10 cellular contexts compared by ENCODE assay signal in the genomic region with DNA sequence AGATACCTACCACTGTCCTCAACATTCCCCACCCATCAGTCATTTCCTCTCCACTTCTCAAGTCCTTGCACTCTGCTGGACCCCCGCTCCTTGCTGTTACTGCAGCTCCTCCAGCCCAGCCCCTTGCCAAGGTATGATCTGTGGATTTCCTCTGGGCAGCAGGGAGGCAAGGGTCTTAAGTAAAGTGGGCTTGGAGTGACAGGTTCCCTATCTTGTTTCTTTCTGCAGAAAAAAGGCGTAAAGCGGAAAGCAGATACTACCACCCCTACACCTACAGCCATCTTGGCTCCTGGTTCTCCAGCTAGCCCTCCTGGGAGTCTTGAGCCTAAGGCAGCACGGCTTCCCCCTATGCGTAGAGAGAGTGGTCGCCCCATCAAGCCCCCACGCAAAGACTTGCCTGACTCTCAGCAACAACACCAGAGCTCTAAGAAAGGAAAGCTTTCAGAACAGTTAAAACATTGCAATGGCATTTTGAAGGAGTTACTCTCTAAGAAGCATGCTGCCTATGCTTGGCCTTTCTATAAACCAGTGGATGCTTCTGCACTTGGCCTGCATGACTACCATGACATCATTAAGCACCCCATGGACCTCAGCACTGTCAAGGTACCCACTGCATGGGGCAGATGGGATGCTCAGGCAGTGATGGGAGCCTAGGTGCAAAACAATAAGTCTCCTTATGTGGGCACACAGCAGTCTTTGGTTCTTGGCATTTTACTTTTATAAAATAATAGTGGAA. TPM values are rescaled to one million over a fixed set of nuclear protein-coding genes. Genes with fewer than 3 reads are reported as not detected.
A peak's percentile ranks its signal among the peaks of the same experiment; 100 is the strongest.
DNase-seq lines count a peak whose midpoint lies in the region; ATAC-seq and TF ChIP-seq lines count a peak whose summit lies in the region.
"Had no signal": no experiment of that assay in that cellular context is flagged by ENCODE, and none has a peak within 500 bp of the region (broad histone marks: within the 10 kb centered on the region; RNA-seq: fewer than 3 reads in every experiment).

No MANE protein-coding gene starts in this region.

- no peak for ATAC-seq in CD4-positive, CD25-positive, alpha-beta regulatory T cell (ENCODE audit: low read depth in 2 of 2)
- ATAC-seq in IMR-90 (ENCODE audit: low read depth) (no peak), natural killer cell (no peak), GM21737 (IDR thresholded peaks at IDR 0.05; ENCODE audit: unreplicated experiment) (no peak), HG02938 (IDR thresholded peaks at IDR 0.05; ENCODE audit: unreplicated experiment) (no peak)
- ATAC-seq: left cardiac atrium had no signal

- peaks cover 9% of the 10 kb centered on the region for H3K9me1 ChIP-seq in IMR-90 (ENCODE audit: insufficient read depth, low read length)

- H2BK20ac ChIP-seq in IMR-90 (ENCODE audit: low read depth, low read length), result no peak overlapping the region

- 100% methylated on average over 1 of the region's 7 CpGs; no CpG with 5 or more reads in 1 of the 2 experiments for WGBS in IMR-90 (ENCODE audit: extremely low coverage in 2 of 2, insufficient read length in 1 of 2), 2 experiments

- peak overlapping the region; percentile 65 to 99 (median 82) for H3K4me3 Mint-ChIP-seq in CD4-positive, CD25-positive, alpha-beta regulatory T cell
- H3K4me3 Mint-ChIP-seq in brain, result peak overlapping the region; percentile 88 to 98 (median 95)
- H3K4me3 Mint-ChIP-seq in natural killer cell, result peak overlapping the region; percentile 96

- CTCF ChIA-PET in IMR-90 (lab: Yijun Ruan, JAX), result interaction anchor here (1.9 kb wide), 1 partner anchor 90 kb away, joined by 4 read pairs; no protein-coding TSS in a partner anchor

- in situ Hi-C loops in IMR-90 (cut with MboI; ENCODE audit: low sequenced_read_pairs), result loop anchor here (5.0 kb wide), 1 partner anchor 39 kb away; no protein-coding TSS in a partner anchor

- H3K79me1 ChIP-seq in IMR-90 (ENCODE audit: low read depth in 1 of 2, low read length in 2 of 2), result peaks cover 42 to 57% of the 10 kb centered on the region in 2 experiments

- TSS peak; percentile 10 for BruUV-seq in IMR-90 (replicated peaks; lab: Mats Ljungman, UMichigan)

- DNase-seq in CD4-positive, CD25-positive, alpha-beta regulatory T cell, result no peak
- no peak for DNase-seq in IMR-90
- no peak for DNase-seq in natural killer cell
- DNase-seq in NOMO-1 treated with dmso at 0.1 percent for 144 hours (lab: John Stamatoyannopoulos, UW; ENCODE audit: unreplicated experiment), result no peak
- no peak for DNase-seq in activated CD4-positive, CD25-positive, alpha-beta regulatory T cell (lab: John Stamatoyannopoulos, UW)
- DNase-seq: GDM1, left cardiac atrium had no signal

- no peak overlapping the region for H2AK5ac ChIP-seq in IMR-90 (ENCODE audit: low read depth, low read length)

- no peak overlapping the region for H3K4ac ChIP-seq in IMR-90 (ENCODE audit: low read depth, low read length)

- peak overlapping the region; percentile 98 for H3K27ac ChIP-seq in CD4-positive, CD25-positive, alpha-beta regulatory T cell (ENCODE audit: insufficient read depth, low read length, poor library complexity, severe bottlenecking)
- H3K27ac ChIP-seq in IMR-90 (ENCODE audit: insufficient read depth, low read length), result no peak overlapping the region

- TF ChIP-seq RAD21 in IMR-90 (IDR thresholded peaks at IDR 0.05; ENCODE audit: low read length), result no peak

- no peak overlapping the region for H2BK120ac ChIP-seq in IMR-90 (ENCODE audit: low read depth, low read length)

- H3K4me1 ChIP-seq in CD4-positive, CD25-positive, alpha-beta regulatory T cell (ENCODE audit: control insufficient read depth, insufficient read depth, low read length, poor library complexity, severe bottlenecking), result peaks cover 39% of the 10 kb centered on the region
- H3K4me1 ChIP-seq in IMR-90 (ENCODE audit: control insufficient read depth, insufficient read depth, low read length), result peaks cover 6% of the 10 kb centered on the region; the same call in 1 of the 2 replicates

- H3K9me3 ChIP-seq in CD4-positive, CD25-positive, alpha-beta regulatory T cell (ENCODE audit: control insufficient read depth in 2 of 2, low read length in 2 of 2), result no peaks in the 10 kb centered on the region
- no peaks in the 10 kb centered on the region for H3K9me3 ChIP-seq in IMR-90 (ENCODE audit: control insufficient read depth, insufficient read depth, low read length)

- intact Hi-C loops in IMR-90 (cut with micrococcal nuclease), result no loop called here
- intact Hi-C loops in natural killer cell (cut with micrococcal nuclease), result no loop called here

- peak overlapping the region; percentile 84 for H3K23ac ChIP-seq in IMR-90 (ENCODE audit: low read depth, low read length)

- peak overlapping the region; percentile 100 for H3K4me3 ChIP-seq in CD4-positive, CD25-positive, alpha-beta regulatory T cell (ENCODE audit: low read depth, low read length)
- H3K4me3 ChIP-seq in IMR-90 (ENCODE audit: insufficient read depth, low read depth, low read length), result no peak overlapping the region

- TF ChIP-seq POLR2A in IMR-90 (IDR thresholded peaks at IDR 0.05; ENCODE audit: low read depth, low read length), result no peak

- no peak overlapping the region for H2BK15ac ChIP-seq in IMR-90 (ENCODE audit: low read depth, low read length)

- H3K27me3 ChIP-seq in CD4-positive, CD25-positive, alpha-beta regulatory T cell (ENCODE audit: control insufficient read depth, insufficient read depth, low read length), result no peaks in the 10 kb centered on the region
- no peaks in the 10 kb centered on the region for H3K27me3 ChIP-seq in IMR-90 (ENCODE audit: control insufficient read depth, insufficient read depth, low read length)

- H2BK5ac ChIP-seq in IMR-90 (ENCODE audit: low read depth, low read length, poor library complexity, severe bottlenecking), result no peak overlapping the region

- peaks cover 96% of the 10 kb centered on the region for H4K20me1 ChIP-seq in IMR-90 (ENCODE audit: insufficient read depth, low read length)

- no peak for TF ChIP-seq CTCF in IMR-90 (conservative IDR thresholded peaks at IDR 0.05; ENCODE audit: low read depth, low read length)
- no peak for TF ChIP-seq CTCF in brain (conservative IDR thresholded peaks at IDR 0.05)
- TF ChIP-seq CTCF in natural killer cell (IDR thresholded peaks at IDR 0.05), result no peak

- no peak overlapping the region; the same call in 1 of the 2 replicates for H3K4me2 ChIP-seq in IMR-90 (ENCODE audit: low read depth, low read length)

- H3K36me3 ChIP-seq in CD4-positive, CD25-positive, alpha-beta regulatory T cell (ENCODE audit: control insufficient read depth, insufficient read depth, low read length), result peaks cover 74% of the 10 kb centered on the region
- H3K36me3 ChIP-seq in IMR-90 (ENCODE audit: control insufficient read depth, insufficient read depth, low read length), result peaks cover 72% of the 10 kb centered on the region

- POLR2A ChIA-PET in IMR-90 (lab: Charles Lee; ENCODE audit: unreplicated experiment), result no interaction called here

- H3K27me3 Mint-ChIP-seq in CD4-positive, CD25-positive, alpha-beta regulatory T cell, result peaks cover 9% of the 10 kb centered on the region
- H3K27me3 Mint-ChIP-seq in brain (peaks cover 29% of the 10 kb centered on the region), natural killer cell (ENCODE audit: low read depth in 2 of 2) (no peaks in the 10 kb centered on the region)

- no peak overlapping the region for H4K91ac ChIP-seq in IMR-90 (ENCODE audit: insufficient read depth, low read depth, low read length)

- no peak overlapping the region for H3K9ac ChIP-seq in IMR-90 (ENCODE audit: low read depth, low read length)

- dilution Hi-C loops in IMR-90 (cut with HindIII; ENCODE audit: low sequenced_read_pairs, unreplicated experiment), result no loop called here

- H2AK9ac ChIP-seq in IMR-90 (replicated peaks; ENCODE audit: low read depth, low read length, poor library complexity), result no peak overlapping the region

- no peak overlapping the region for H4K8ac ChIP-seq in IMR-90 (ENCODE audit: low read depth in 2 of 2, low read length in 2 of 2)

- H3K4me1 Mint-ChIP-seq in CD4-positive, CD25-positive, alpha-beta regulatory T cell, result peaks cover 5 to 63% (median 43%) of the 10 kb centered on the region in 4 donors
- H3K4me1 Mint-ChIP-seq in brain, result peaks cover 53% of the 10 kb centered on the region
- peaks cover 76% of the 10 kb centered on the region in 2 donors for H3K4me1 Mint-ChIP-seq in natural killer cell

- peak overlapping the region; percentile 18 for H2AFZ ChIP-seq in IMR-90 (replicated peaks; ENCODE audit: low read length, poor library complexity)

- H3K36me3 Mint-ChIP-seq in CD4-positive, CD25-positive, alpha-beta regulatory T cell, result peaks cover 75% of the 10 kb centered on the region
- H3K36me3 Mint-ChIP-seq in brain, result peaks cover 95% of the 10 kb centered on the region
- H3K36me3 Mint-ChIP-seq in natural killer cell, result peaks cover 55% of the 10 kb centered on the region

- peak overlapping the region in 2 of 3 donors; percentile 44 to 79 for H3K27ac Mint-ChIP-seq in CD4-positive, CD25-positive, alpha-beta regulatory T cell
- H3K27ac Mint-ChIP-seq in brain (peak overlapping the region in 3 of 5 experiments; percentile 24 to 100 (median 54)), natural killer cell (peak overlapping the region; percentile 91 to 97)

- no peaks in the 10 kb centered on the region for H3K9me3 Mint-ChIP-seq in CD4-positive, CD25-positive, alpha-beta regulatory T cell
- H3K9me3 Mint-ChIP-seq in brain, result no peaks in the 10 kb centered on the region
- H3K9me3 Mint-ChIP-seq in natural killer cell, result no peaks in the 10 kb centered on the region

- 0 out of 2 replicates have a peak overlapping the region, but pooled peaks have one; percentile 42 for H3K14ac ChIP-seq in IMR-90 (replicated peaks; ENCODE audit: low read depth, low read length)

- H4K5ac ChIP-seq in IMR-90 (ENCODE audit: low read depth, low read length), result no peak overlapping the region

- H3K56ac ChIP-seq in IMR-90 (ENCODE audit: extremely low read depth, insufficient read depth, low read length), result no peak overlapping the region

- H3K18ac ChIP-seq in IMR-90 (ENCODE audit: low read depth, low read length), result no peak overlapping the region

RNA-seq across cellular contexts. Expression of a gene that starts 8.1 kb away (rescaled TPM):
- total RNA-seq in CD4-positive, CD25-positive, alpha-beta regulatory T cell, result 425 TPM
- polyA plus RNA-seq in CD4-positive, CD25-positive, alpha-beta regulatory T cell, result 10 to 100 TPM; 43.9 to 58.7 (median 53.8) TPM
- total RNA-seq in IMR-90 (2012; rRNA removed) (75.8 and 99.5 TPM in 2 replicates), natural killer cell (100 to 1,000 TPM; 653 to 886 (median 714) TPM)
- polyA plus RNA-seq in IMR-90 (2012; rRNA removed) (140 and 144 TPM in 2 replicates), brain (ENCODE audit: insufficient read depth, low read depth, low replicate concordance) (181 TPM)
- polyA plus RNA-seq in IMR-90 (2012; cell fraction: cytosol; rRNA removed), result 50.6 and 64.6 TPM in 2 replicates
- 171 and 486 TPM in 2 replicates for polyA plus RNA-seq in IMR-90 (2012; cell fraction: nucleus; rRNA removed; ENCODE audit: low replicate concordance)

RNA-seq across cellular contexts. Expression of a gene that starts 23.6 kb away (rescaled TPM):
- 53.1 TPM for total RNA-seq in CD4-positive, CD25-positive, alpha-beta regulatory T cell
- polyA plus RNA-seq in CD4-positive, CD25-positive, alpha-beta regulatory T cell, result 10 to 100 TPM; 32.3 to 89.3 (median 70.1) TPM
- 1.7 and 2.3 TPM in 2 replicates for total RNA-seq in IMR-90 (2012; rRNA removed)
- polyA plus RNA-seq in IMR-90 (2012; rRNA removed), result 8.3 and 8.4 TPM in 2 replicates
- polyA plus RNA-seq in IMR-90 (2012; cell fraction: cytosol; rRNA removed), result 9.0 and 11.0 TPM in 2 replicates
- polyA plus RNA-seq in IMR-90 (2012; cell fraction: nucleus; rRNA removed; ENCODE audit: low replicate concordance), result 11.8 and 23.1 TPM in 2 replicates
- polyA plus RNA-seq in brain (ENCODE audit: insufficient read depth, low read depth, low replicate concordance), result 27.3 TPM
- 10 to 100 TPM; 39.2 to 57.5 (median 48.1) TPM for total RNA-seq in natural killer cell

RNA-seq across cellular contexts. Expression of a gene that starts 32.9 kb away (rescaled TPM):
- 14.0 TPM for total RNA-seq in CD4-positive, CD25-positive, alpha-beta regulatory T cell
- 10 to 100 TPM in 1 of 4 donors, 1 to 10 TPM in 3; 7.0 to 14.9 (median 8.9) TPM for polyA plus RNA-seq in CD4-positive, CD25-positive, alpha-beta regulatory T cell
- total RNA-seq in IMR-90 (2012; rRNA removed) (not detected in 2 replicates), natural killer cell (1 to 10 TPM; 1.2 to 4.3 (median 3.6) TPM)
- polyA plus RNA-seq in IMR-90 (2012; rRNA removed) (not detected in 2 replicates), brain (ENCODE audit: insufficient read depth, low read depth, low replicate concordance) (1.4 TPM)
- not detected in 2 replicates for polyA plus RNA-seq in IMR-90 (2012; cell fraction: cytosol; rRNA removed)
- polyA plus RNA-seq in IMR-90 (2012; cell fraction: nucleus; rRNA removed; ENCODE audit: low replicate concordance), result not detected in 2 replicates

RNA-seq across cellular contexts. Expression of a gene that starts 35.7 kb away (rescaled TPM):
- 17.6 TPM for total RNA-seq in CD4-positive, CD25-positive, alpha-beta regulatory T cell
- polyA plus RNA-seq in CD4-positive, CD25-positive, alpha-beta regulatory T cell, result 10 to 100 TPM; 12.8 to 44.2 (median 32.4) TPM
- 0.18 and 0.28 TPM in 2 replicates for total RNA-seq in IMR-90 (2012; rRNA removed)
- 0.19 and 0.20 TPM in 2 replicates for polyA plus RNA-seq in IMR-90 (2012; rRNA removed)
- polyA plus RNA-seq in IMR-90 (2012; cell fraction: cytosol; rRNA removed), result 0.10 and 0.18 TPM in 2 replicates
- polyA plus RNA-seq in IMR-90 (2012; cell fraction: nucleus; rRNA removed; ENCODE audit: low replicate concordance), result 0.14 and 0.15 TPM in 2 replicates
- polyA plus RNA-seq in brain (ENCODE audit: insufficient read depth, low read depth, low replicate concordance), result 12.4 TPM
- 10 to 100 TPM; 19.5 to 28.1 (median 23.0) TPM for total RNA-seq in natural killer cell

Comparison
In these comparisons a context has a peak if more than half of its experiments do, and no peak if none do; other contexts are left out.
1. RNA of a gene that starts 23.6 kb away (total RNA-seq): 53.1 TPM in CD4-positive, CD25-positive, alpha-beta regulatory T cell (single experiment) and 39.2 to 57.5 TPM in natural killer cell; 1.7 to 2.3 TPM in IMR-90; every median in the first group is over 10 times any median in the second.
2. Peak in every context shown above with its lines, with median percentiles within 50 percentile points of each other: H3K27ac Mint-ChIP-seq and H3K4me3 Mint-ChIP-seq.